Comparison of ENCODE assay signal across 26 cellular contexts in genomic region chr13:40570930-40571329, GRCh38.
DNase-seq lines count a peak whose midpoint lies in the region; ATAC-seq and TF ChIP-seq lines count a peak whose summit lies in the region.
"Had no signal": no experiment of that assay in that cellular context is flagged by ENCODE, and none has a peak within 500 bp of the region (broad histone marks: within the 10 kb centered on the region; RNA-seq: fewer than 3 reads in every experiment).

No MANE protein-coding gene starts in this region.

- H3K27ac Mint-ChIP-seq in CD8-positive, alpha-beta T cell: peak overlapping the region; percentile 66
- peak overlapping the region; percentile 44 for H3K27ac Mint-ChIP-seq in activated CD8-positive, alpha-beta T cell treated with anti-CD3 and anti-CD28 coated beads, Interleukin-2, amount 10 ng/mL, durations not matched to agents 7 days and 5 days
- no peak overlapping the region for H3K27ac Mint-ChIP-seq in natural killer cell treated with Interleukin-12 subunit alpha and Interleukin-12 subunit beta and Interleukin-15 and Interleukin-18, amount 100 ng/mL, for 72 hours
- H3K27ac Mint-ChIP-seq: brain had no signal

- CTCF ChIA-PET in CD8-positive, alpha-beta T cell (lab: Charles Lee): interaction anchor here (1.6 to 1.9 kb wide), 2 partner anchors 9 to 98 kb away, joined by 3 to 5 read pairs; no protein-coding TSS in a partner anchor
- CTCF ChIA-PET in activated CD8-positive, alpha-beta T cell treated with anti-CD3 and anti-CD28 coated beads, Interleukin-2, amount 10 ng/mL, durations not matched to agents 7 days and 5 days (lab: Charles Lee): interaction anchor here (0.8 to 1.6 kb wide), 5 partner anchors 10 to 628 kb away, joined by 3 to 5 read pairs (median 3); no protein-coding TSS in a partner anchor

- POLR2A ChIA-PET in CD8-positive, alpha-beta T cell (lab: Charles Lee): no interaction called here
- POLR2A ChIA-PET in activated CD8-positive, alpha-beta T cell treated with anti-CD3 and anti-CD28 coated beads, Interleukin-2, amount 10 ng/mL, durations not matched to agents 7 days and 5 days (lab: Charles Lee): no interaction called here

- H2AK5ac ChIP-seq in trophoblast cell (ENCODE audit: low read length): no peak overlapping the region

- intact Hi-C loops in CD8-positive, alpha-beta T cell (cut with DNase I, micrococcal nuclease): no loop called here

- H3K9me3 Mint-ChIP-seq in CD8-positive, alpha-beta T cell: no peaks in the 10 kb centered on the region
- no peaks in the 10 kb centered on the region for H3K9me3 Mint-ChIP-seq in activated CD8-positive, alpha-beta T cell treated with anti-CD3 and anti-CD28 coated beads, Interleukin-2, amount 10 ng/mL, durations not matched to agents 7 days and 5 days (ENCODE audit: insufficient read depth)
- no peaks in the 10 kb centered on the region for H3K9me3 Mint-ChIP-seq in natural killer cell treated with Interleukin-12 subunit alpha and Interleukin-12 subunit beta and Interleukin-15 and Interleukin-18, amount 100 ng/mL, for 72 hours
- H3K9me3 Mint-ChIP-seq: brain, natural killer cell had no signal

- H3K36me3 Mint-ChIP-seq in CD8-positive, alpha-beta T cell: no peaks in the 10 kb centered on the region
- peaks cover 7% of the 10 kb centered on the region for H3K36me3 Mint-ChIP-seq in activated CD8-positive, alpha-beta T cell treated with anti-CD3 and anti-CD28 coated beads, Interleukin-2, amount 10 ng/mL, durations not matched to agents 7 days and 5 days (ENCODE audit: low read depth)
- H3K36me3 Mint-ChIP-seq in natural killer cell treated with Interleukin-12 subunit alpha and Interleukin-12 subunit beta and Interleukin-15 and Interleukin-18, amount 100 ng/mL, for 72 hours: no peaks in the 10 kb centered on the region
- H3K36me3 Mint-ChIP-seq: brain, natural killer cell had no signal

- H2BK12ac ChIP-seq in trophoblast cell (ENCODE audit: low read length): no peak overlapping the region

- no peak for TF ChIP-seq CTCF in C4-2B (conservative IDR thresholded peaks at IDR 0.05)
- no peak for TF ChIP-seq CTCF in CD8-positive, alpha-beta T cell (IDR thresholded peaks at IDR 0.05)
- no peak for TF ChIP-seq CTCF in foreskin keratinocyte (conservative IDR thresholded peaks at IDR 0.05)

- H3K79me2 ChIP-seq in trophoblast cell (ENCODE audit: control insufficient read depth, insufficient read depth, low read length, poor library complexity): peaks cover 23% of the 10 kb centered on the region

- H3K27ac ChIP-seq in C4-2B (peak overlapping the region; percentile 78), trophoblast cell (ENCODE audit: low read depth, low read length) (no peak overlapping the region), foreskin keratinocyte (no peak overlapping the region)
- no peak overlapping the region for H3K27ac ChIP-seq in CD8-positive, alpha-beta T cell (ENCODE audit: low read depth, low read length)
- H3K27ac ChIP-seq: adrenal gland, heart left ventricle, WERI-Rb-1 had no signal

- no peaks in the 10 kb centered on the region for H3K27me3 Mint-ChIP-seq in CD8-positive, alpha-beta T cell (ENCODE audit: low read depth)
- no peaks in the 10 kb centered on the region for H3K27me3 Mint-ChIP-seq in activated CD8-positive, alpha-beta T cell treated with anti-CD3 and anti-CD28 coated beads, Interleukin-2, amount 10 ng/mL, durations not matched to agents 7 days and 5 days (ENCODE audit: low read depth)
- no peaks in the 10 kb centered on the region for H3K27me3 Mint-ChIP-seq in natural killer cell treated with Interleukin-12 subunit alpha and Interleukin-12 subunit beta and Interleukin-15 and Interleukin-18, amount 100 ng/mL, for 72 hours
- H3K27me3 Mint-ChIP-seq: brain had no signal

- H2AFZ ChIP-seq in trophoblast cell (ENCODE audit: insufficient read depth, low read length, poor library complexity): no peak overlapping the region

- H2BK5ac ChIP-seq in trophoblast cell (ENCODE audit: low read depth, low read length, poor library complexity): no peak overlapping the region

- H3K4me1 Mint-ChIP-seq in CD8-positive, alpha-beta T cell (ENCODE audit: low read depth): peaks cover 92% of the 10 kb centered on the region
- H3K4me1 Mint-ChIP-seq in activated CD8-positive, alpha-beta T cell treated with anti-CD3 and anti-CD28 coated beads, Interleukin-2, amount 10 ng/mL, durations not matched to agents 7 days and 5 days (ENCODE audit: low read depth): peaks cover 61% of the 10 kb centered on the region
- peaks cover 16 to 29% of the 10 kb centered on the region in 2 donors for H3K4me1 Mint-ChIP-seq in natural killer cell treated with Interleukin-12 subunit alpha and Interleukin-12 subunit beta and Interleukin-15 and Interleukin-18, amount 100 ng/mL, for 72 hours (ENCODE audit: low read depth in 2 of 2)

- no peak overlapping the region for H4K8ac ChIP-seq in trophoblast cell (ENCODE audit: low read depth, low read length)

- no peak overlapping the region for H3K23ac ChIP-seq in trophoblast cell (ENCODE audit: low read length)

- no peaks in the 10 kb centered on the region for H3K27me3 ChIP-seq in CD8-positive, alpha-beta T cell (ENCODE audit: insufficient read depth, low read length)
- H3K27me3 ChIP-seq in trophoblast cell (ENCODE audit: insufficient read depth, low read length): no peaks in the 10 kb centered on the region
- no peaks in the 10 kb centered on the region for H3K27me3 ChIP-seq in foreskin keratinocyte
- H3K27me3 ChIP-seq: adrenal gland, heart left ventricle had no signal

- no peak overlapping the region for H4K12ac ChIP-seq in trophoblast cell (ENCODE audit: low read depth, low read length)

- DNase-seq in CD8-positive, alpha-beta T cell: no peak
- DNase-seq in activated CD8-positive, alpha-beta T cell treated with anti-CD3 and anti-CD28 coated beads, Interleukin-2, amount 10 ng/mL, durations not matched to agents 7 days and 5 days: no peak
- DNase-seq in trophoblast cell (no peak), foreskin keratinocyte (no peak)
- no peak for DNase-seq in natural killer cell treated with Interleukin-12 subunit alpha and Interleukin-12 subunit beta and Interleukin-15 and Interleukin-18, amount 100 ng/mL, for 72 hours (ENCODE audit: low spot score)
- DNase-seq: activated CD4-positive, alpha-beta T cell treated with anti-CD3 and anti-CD28 coated beads, Interleukin-2, amount 50 U/mL, for 48 hours; adrenal gland; Calu3; DND-41; heart left ventricle; KG1; MM.1S; natural killer cell; NCI-H1417 treated with DMSO at 0.1 percent for 48 hours; NCI-H2081 treated with DMSO at 0.1 percent for 48 hours; NCI-H446; NCI-H82; OCI-M1; retina; stimulated activated CD4-positive, alpha-beta T cell treated with anti-CD3 and anti-CD28 coated beads, Interleukin-2, amount 100 ng/mL, for 24 hours; WERI-Rb-1 had no signal

- no peaks in the 10 kb centered on the region for H3K9me3 ChIP-seq in CD8-positive, alpha-beta T cell (ENCODE audit: low read length)
- H3K9me3 ChIP-seq in trophoblast cell (ENCODE audit: insufficient read depth, low read depth, low read length): no peaks in the 10 kb centered on the region
- H3K9me3 ChIP-seq: adrenal gland, heart left ventricle had no signal

- H3K9ac ChIP-seq in trophoblast cell (ENCODE audit: low read length): no peak overlapping the region

- peak overlapping the region; percentile 58 for H3K4ac ChIP-seq in trophoblast cell (ENCODE audit: low read depth, low read length)

- H2BK120ac ChIP-seq in trophoblast cell (ENCODE audit: insufficient read depth, low read length, poor library complexity): no peak overlapping the region

- H4K91ac ChIP-seq in trophoblast cell (ENCODE audit: low read depth, low read length): no peak overlapping the region

- H3K79me1 ChIP-seq in trophoblast cell (ENCODE audit: low read length): peaks cover 2% of the 10 kb centered on the region

- no peak overlapping the region for H3K4me2 ChIP-seq in trophoblast cell (ENCODE audit: low read length)
- H3K4me2 ChIP-seq: smooth muscle cell had no signal

- no peaks in the 10 kb centered on the region for H3K36me3 ChIP-seq in CD8-positive, alpha-beta T cell (ENCODE audit: insufficient read depth, low read length)
- H3K36me3 ChIP-seq in trophoblast cell (ENCODE audit: control insufficient read depth in 1 of 2, insufficient read depth in 2 of 2, low read length in 2 of 2): no peaks in the 10 kb centered on the region
- H3K36me3 ChIP-seq: adrenal gland, heart left ventricle, WERI-Rb-1 had no signal

- H3K14ac ChIP-seq in trophoblast cell (ENCODE audit: low read length): no peak overlapping the region

- H3K4me3 ChIP-seq in CD8-positive, alpha-beta T cell (ENCODE audit: low read depth, low read length): no peak overlapping the region
- H3K4me3 ChIP-seq in trophoblast cell (ENCODE audit: low read depth, low read length): no peak overlapping the region
- H3K4me3 ChIP-seq: adrenal gland, heart left ventricle, smooth muscle cell had no signal

- ATAC-seq in CD8-positive, alpha-beta T cell: no peak
- ATAC-seq in activated CD8-positive, alpha-beta T cell treated with anti-CD3 and anti-CD28 coated beads, Interleukin-2, amount 10 ng/mL, durations not matched to agents 7 days and 5 days: no peak
- no peak for ATAC-seq in GM19455 (IDR thresholded peaks at IDR 0.05; ENCODE audit: unreplicated experiment)
- ATAC-seq in foreskin keratinocyte: no peak
- no peak for ATAC-seq in natural killer cell treated with Interleukin-12 subunit alpha and Interleukin-12 subunit beta and Interleukin-15 and Interleukin-18, amount 100 ng/mL, for 72 hours
- ATAC-seq: heart left ventricle, natural killer cell, Right ventricle myocardium inferior had no signal

- peak overlapping the region; percentile 47 for H3K4me3 Mint-ChIP-seq in CD8-positive, alpha-beta T cell
- H3K4me3 Mint-ChIP-seq in activated CD8-positive, alpha-beta T cell treated with anti-CD3 and anti-CD28 coated beads, Interleukin-2, amount 10 ng/mL, durations not matched to agents 7 days and 5 days: no peak overlapping the region
- H3K4me3 Mint-ChIP-seq in natural killer cell treated with Interleukin-12 subunit alpha and Interleukin-12 subunit beta and Interleukin-15 and Interleukin-18, amount 100 ng/mL, for 72 hours: no peak overlapping the region
- H3K4me3 Mint-ChIP-seq: brain, natural killer cell had no signal

- no peak overlapping the region for H3K18ac ChIP-seq in trophoblast cell (ENCODE audit: low read length)

- WGBS in trophoblast cell (ENCODE audit: extremely low coverage, insufficient coverage, insufficient read length): no CpG with 5 or more reads among the region's 4 CpGs

- peaks cover 83% of the 10 kb centered on the region for H3K4me1 ChIP-seq in CD8-positive, alpha-beta T cell (ENCODE audit: insufficient read depth, low read length)
- H3K4me1 ChIP-seq in trophoblast cell (ENCODE audit: control insufficient read depth in 1 of 2, insufficient read depth in 2 of 2, low read length in 2 of 2): peaks cover 8 to 9% of the 10 kb centered on the region in 2 experiments
- H3K4me1 ChIP-seq in foreskin keratinocyte: no peaks in the 10 kb centered on the region

Comparison
In these comparisons a context has a peak if more than half of its experiments do, and no peak if none do; other contexts are left out.
1. H3K27ac Mint-ChIP-seq: peak in CD8-positive, alpha-beta T cell (single experiment) and activated CD8-positive, alpha-beta T cell treated with anti-CD3 and anti-CD28 coated beads, Interleukin-2, amount 10 ng/mL, durations not matched to agents 7 days and 5 days (single experiment); none in natural killer cell treated with Interleukin-12 subunit alpha and Interleukin-12 subunit beta and Interleukin-15 and Interleukin-18, amount 100 ng/mL, for 72 hours (0 of 2).